1 cellular context compared by ENCODE assay signal in genomic region chr22:41397143-41397811, GRCh38.
TF ChIP-seq lines count a peak whose summit lies in the region.

No MANE protein-coding gene starts in this region.

TF ChIP-seq in HepG2, 621 proteins besides CTCF, POLR2A, EP300 and RAD21 (continued from another document):
- TF ChIP-seq MEF2D (CRISPR knock-in tag; IDR thresholded peaks at IDR 0.05) (peak; percentile 78; the same call in 1 of the 2 replicates), KDM6A (CRISPR knock-in tag; IDR thresholded peaks at IDR 0.05; ENCODE audit: low read depth) (peak; percentile 78), ZBTB42 (CRISPR knock-in tag; IDR thresholded peaks at IDR 0.05) (peak; percentile 30; the same call in 1 of the 2 replicates), RBAK (CRISPR knock-in tag; IDR thresholded peaks at IDR 0.05) (no peak), NCOR1 (IDR thresholded peaks at IDR 0.05; ENCODE audit: borderline replicate concordance, low read length) (peak; percentile 58; the same call in 1 of the 2 replicates), SAFB2 (CRISPR knock-in tag; IDR thresholded peaks at IDR 0.05; ENCODE audit: borderline replicate concordance, low read depth) (peak; percentile 79; the same call in 1 of the 2 replicates), SAP130 (CRISPR knock-in tag; IDR thresholded peaks at IDR 0.05; ENCODE audit: low read depth) (peak; percentile 96), ELF4 (CRISPR knock-in tag; IDR thresholded peaks at IDR 0.05; ENCODE audit: borderline replicate concordance) (no peak), MIXL1 (CRISPR knock-in tag; IDR thresholded peaks at IDR 0.05) (0 out of 2 replicates have a peak, but pooled peaks have one; percentile 38), MED1 (CRISPR knock-in tag; IDR thresholded peaks at IDR 0.05) (peak; percentile 91), ZNF564 (CRISPR knock-in tag; IDR thresholded peaks at IDR 0.05) (peak; percentile 72; the same call in 1 of the 2 replicates), HOXA3 (CRISPR knock-in tag; IDR thresholded peaks at IDR 0.05) (peak; percentile 69; the same call in 1 of the 2 replicates), KDM2A (CRISPR knock-in tag; IDR thresholded peaks at IDR 0.05; ENCODE audit: borderline replicate concordance, low read depth) (peak; percentile 39; the same call in 1 of the 2 replicates), GATAD1 (CRISPR knock-in tag; IDR thresholded peaks at IDR 0.05) (peak; percentile 8; the same call in 1 of the 2 replicates), ZNF724P (CRISPR knock-in tag; IDR thresholded peaks at IDR 0.05; ENCODE audit: borderline replicate concordance) (0 out of 2 replicates have a peak, but pooled peaks have one; percentile 49)
- TF ChIP-seq, protein P1, sequence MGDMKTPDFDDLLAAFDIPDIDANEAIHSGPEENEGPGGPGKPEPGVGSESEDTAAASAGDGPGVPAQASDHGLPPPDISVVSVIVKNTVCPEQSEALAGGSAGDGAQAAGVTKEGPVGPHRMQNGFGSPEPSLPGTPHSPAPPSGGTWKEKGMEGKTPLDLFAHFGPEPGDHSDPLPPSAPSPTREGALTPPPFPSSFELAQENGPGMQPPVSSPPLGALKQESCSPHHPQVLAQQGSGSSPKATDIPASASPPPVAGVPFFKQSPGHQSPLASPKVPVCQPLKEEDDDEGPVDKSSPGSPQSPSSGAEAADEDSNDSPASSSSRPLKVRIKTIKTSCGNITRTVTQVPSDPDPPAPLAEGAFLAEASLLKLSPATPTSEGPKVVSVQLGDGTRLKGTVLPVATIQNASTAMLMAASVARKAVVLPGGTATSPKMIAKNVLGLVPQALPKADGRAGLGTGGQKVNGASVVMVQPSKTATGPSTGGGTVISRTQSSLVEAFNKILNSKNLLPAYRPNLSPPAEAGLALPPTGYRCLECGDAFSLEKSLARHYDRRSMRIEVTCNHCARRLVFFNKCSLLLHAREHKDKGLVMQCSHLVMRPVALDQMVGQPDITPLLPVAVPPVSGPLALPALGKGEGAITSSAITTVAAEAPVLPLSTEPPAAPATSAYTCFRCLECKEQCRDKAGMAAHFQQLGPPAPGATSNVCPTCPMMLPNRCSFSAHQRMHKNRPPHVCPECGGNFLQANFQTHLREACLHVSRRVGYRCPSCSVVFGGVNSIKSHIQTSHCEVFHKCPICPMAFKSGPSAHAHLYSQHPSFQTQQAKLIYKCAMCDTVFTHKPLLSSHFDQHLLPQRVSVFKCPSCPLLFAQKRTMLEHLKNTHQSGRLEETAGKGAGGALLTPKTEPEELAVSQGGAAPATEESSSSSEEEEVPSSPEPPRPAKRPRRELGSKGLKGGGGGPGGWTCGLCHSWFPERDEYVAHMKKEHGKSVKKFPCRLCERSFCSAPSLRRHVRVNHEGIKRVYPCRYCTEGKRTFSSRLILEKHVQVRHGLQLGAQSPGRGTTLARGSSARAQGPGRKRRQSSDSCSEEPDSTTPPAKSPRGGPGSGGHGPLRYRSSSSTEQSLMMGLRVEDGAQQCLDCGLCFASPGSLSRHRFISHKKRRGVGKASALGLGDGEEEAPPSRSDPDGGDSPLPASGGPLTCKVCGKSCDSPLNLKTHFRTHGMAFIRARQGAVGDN (CRISPR knock-in tag; IDR thresholded peaks at IDR 0.05): peak; percentile 83
